ENCODE assay signal across 30 cellular contexts in the genomic region with DNA sequence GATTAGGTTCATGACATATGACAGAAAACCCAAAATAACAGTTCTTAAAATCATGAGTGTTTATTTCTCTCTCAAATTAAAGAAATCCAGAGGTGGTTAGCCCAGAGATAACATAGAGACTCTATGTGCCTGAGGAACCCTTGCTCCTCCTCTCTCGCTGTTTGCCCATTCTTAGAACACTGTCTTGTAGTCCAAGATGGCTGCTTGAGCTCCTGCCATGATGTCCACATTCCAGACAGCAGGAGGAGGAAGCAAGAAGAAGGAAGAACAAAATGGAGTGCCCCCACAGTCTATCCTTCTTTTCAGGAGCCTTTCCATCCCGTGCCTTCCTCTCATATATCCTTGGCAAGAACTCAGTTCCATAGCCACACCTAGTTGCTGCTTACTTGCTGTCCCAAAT. TPM values are rescaled to one million over a fixed set of nuclear protein-coding genes. Genes with fewer than 3 reads are reported as not detected.
"Had no signal": no experiment of that assay in that cellular context is flagged by ENCODE, and none has a peak within 500 bp of the region (broad histone marks: within the 10 kb centered on the region; RNA-seq: fewer than 3 reads in every experiment).

No MANE protein-coding gene starts in this region.

- H3K27me3 ChIP-seq: brain microvascular endothelial cell, cardiac muscle cell, SJCRH30 had no signal

- H3K36me3 ChIP-seq: brain microvascular endothelial cell, cardiac muscle cell, SJCRH30, WERI-Rb-1 had no signal

- DNase-seq: activated CD4-positive, alpha-beta memory T cell treated with anti-CD3 and anti-CD28 coated beads, Interleukin-2, amount 10 ng/mL, durations not matched to agents 7 days and 5 days; activated CD4-positive, alpha-beta T cell treated with anti-CD3 and anti-CD28 coated beads for 1 hour; activated CD4-positive, alpha-beta T cell treated with anti-CD3 and anti-CD28 coated beads for 48 hours; activated CD4-positive, CD25-positive, alpha-beta regulatory T cell; activated gamma-delta T cell; activated naive CD4-positive, alpha-beta T cell treated with Interleukin-2 at 50 U/mL for 16 hours; activated naive CD8-positive, alpha-beta T cell treated with anti-CD3 and anti-CD28 coated beads, Interleukin-2, amount 10 ng/mL, durations not matched to agents 7 days and 5 days; activated T-cell treated with anti-CD3 and anti-CD28 coated beads, Interleukin-2, amount 50 U/mL, for 24 hours; brain microvascular endothelial cell; MM.1S; NCI-H1436 treated with DMSO at 0.1 percent for 48 hours; NCI-H2029; NCI-H2107; NCI-H2171; NCI-H510A treated with DMSO at 0.1 percent for 48 hours; NCI-H526 treated with DMSO at 0.1 percent for 48 hours; NCI-H774; SHP77; SJCRH30; T1000; WERI-Rb-1 had no signal

- H3K9ac ChIP-seq: KMS-11 had no signal

- H3K4me2 ChIP-seq: KMS-11 had no signal

- H3K9me3 Mint-ChIP-seq: activated CD4-positive, alpha-beta memory T cell treated with anti-CD3 and anti-CD28 coated beads, Interleukin-2, amount 10 ng/mL, durations not matched to agents 7 days and 5 days; activated naive CD4-positive, alpha-beta T cell treated with anti-CD3 and anti-CD28 coated beads, Interleukin-2, amount 50 U/mL, for 24 hours; activated naive CD8-positive, alpha-beta T cell treated with anti-CD3 and anti-CD28 coated beads, Interleukin-2, amount 10 ng/mL, durations not matched to agents 7 days and 5 days; activated T-cell treated with anti-CD3 and anti-CD28 coated beads, Interleukin-2, amount 50 U/mL, for 24 hours; activated T-helper 2 cell treated with anti-CD3 and anti-CD28 coated beads, Interferon-gamma antibody, Interleukin-2, Interleukin-4, amounts not matched to agents 10 μg/mL and 5 μg/mL and 100 μg/mL, durations not matched to agents 14 hours and 24 hours and 36 hours; central memory CD8-positive, alpha-beta T cell had no signal

- H3K27me3 Mint-ChIP-seq: activated CD4-positive, alpha-beta memory T cell treated with anti-CD3 and anti-CD28 coated beads, Interleukin-2, amount 10 ng/mL, durations not matched to agents 7 days and 5 days had no signal

- H3K4me1 Mint-ChIP-seq: activated CD4-positive, alpha-beta memory T cell treated with anti-CD3 and anti-CD28 coated beads, Interleukin-2, amount 10 ng/mL, durations not matched to agents 7 days and 5 days; activated naive CD4-positive, alpha-beta T cell treated with anti-CD3 and anti-CD28 coated beads, Interleukin-2, amount 50 U/mL, for 24 hours; activated naive CD8-positive, alpha-beta T cell treated with anti-CD3 and anti-CD28 coated beads, Interleukin-2, amount 10 ng/mL, durations not matched to agents 7 days and 5 days; central memory CD8-positive, alpha-beta T cell had no signal

- H3K4me3 Mint-ChIP-seq: activated CD4-positive, alpha-beta memory T cell treated with anti-CD3 and anti-CD28 coated beads, Interleukin-2, amount 10 ng/mL, durations not matched to agents 7 days and 5 days; activated naive CD4-positive, alpha-beta T cell treated with anti-CD3 and anti-CD28 coated beads, Interleukin-2, amount 50 U/mL, for 24 hours; activated naive CD8-positive, alpha-beta T cell treated with anti-CD3 and anti-CD28 coated beads, Interleukin-2, amount 10 ng/mL, durations not matched to agents 7 days and 5 days; activated T-cell treated with anti-CD3 and anti-CD28 coated beads, Interleukin-2, amount 50 U/mL, for 24 hours; central memory CD8-positive, alpha-beta T cell had no signal

- H3K27ac ChIP-seq: brain microvascular endothelial cell, cardiac muscle cell, KMS-11, SJCRH30, SK-N-MC, WERI-Rb-1 had no signal

- H3K36me3 Mint-ChIP-seq: activated naive CD4-positive, alpha-beta T cell treated with anti-CD3 and anti-CD28 coated beads, Interleukin-2, amount 50 U/mL, for 24 hours; activated naive CD8-positive, alpha-beta T cell treated with anti-CD3 and anti-CD28 coated beads, Interleukin-2, amount 10 ng/mL, durations not matched to agents 7 days and 5 days had no signal

- H3K9me3 ChIP-seq: SJCRH30 had no signal

- H3K4me3 ChIP-seq: cardiac muscle cell, SJCRH30, SK-N-MC had no signal

- ATAC-seq: Panc1 had no signal

- H3K4me1 ChIP-seq: SJCRH30 had no signal

- H3K27ac Mint-ChIP-seq: activated CD4-positive, alpha-beta memory T cell treated with anti-CD3 and anti-CD28 coated beads, Interleukin-2, amount 10 ng/mL, durations not matched to agents 7 days and 5 days; activated naive CD4-positive, alpha-beta T cell treated with anti-CD3 and anti-CD28 coated beads, Interleukin-2, amount 50 U/mL, for 24 hours; activated naive CD8-positive, alpha-beta T cell treated with anti-CD3 and anti-CD28 coated beads, Interleukin-2, amount 10 ng/mL, durations not matched to agents 7 days and 5 days; activated T-cell treated with anti-CD3 and anti-CD28 coated beads, Interleukin-2, amount 50 U/mL, for 24 hours; activated T-helper 2 cell treated with anti-CD3 and anti-CD28 coated beads, Interferon-gamma antibody, Interleukin-2, Interleukin-4, amounts not matched to agents 10 μg/mL and 5 μg/mL and 100 μg/mL, durations not matched to agents 14 hours and 24 hours and 36 hours had no signal

RNA-seq across cellular contexts. Expression of gene ST8SIA5, which starts 13.9 kb away (rescaled TPM):
- total RNA-seq: activated CD4-positive, alpha-beta memory T cell treated with anti-CD3 and anti-CD28 coated beads, Interleukin-2, amount 10 ng/mL, durations not matched to agents 7 days and 5 days; activated CD8-positive, alpha-beta memory T cell treated with anti-CD3 and anti-CD28 coated beads for 36 hours; activated naive CD8-positive, alpha-beta T cell treated with anti-CD3 and anti-CD28 coated beads, Interleukin-2, amount 10 ng/mL, durations not matched to agents 7 days and 5 days; cardiac muscle cell; T-helper 2 cell treated with Interferon-gamma antibody and Interleukin-4, amounts not matched to agents 100 ng/mL and 5 ng/mL, for 36 hours had no signal
